In genomic region chr18:7116001-7116831, GRCh38 we compare ENCODE assay signal across 8 cellular contexts. TPM values are rescaled to one million over a fixed set of nuclear protein-coding genes. Genes with fewer than 3 reads are reported as not detected.
A peak's percentile ranks its signal among the peaks of the same experiment; 100 is the strongest.
DNase-seq lines count a peak whose midpoint lies in the region; ATAC-seq and TF ChIP-seq lines count a peak whose summit lies in the region.

No MANE protein-coding gene starts in this region.

- H3K27me3 ChIP-seq in foreskin keratinocyte (peaks cover 60% of the 10 kb centered on the region), body of pancreas (peaks cover 0 to 32% of the 10 kb centered on the region in 2 donors)

- peak; percentile 37 for ATAC-seq in foreskin keratinocyte
- no peak for ATAC-seq in body of pancreas

- peaks cover 5% of the 10 kb centered on the region for H3K4me1 ChIP-seq in foreskin keratinocyte
- peaks cover 23% of the 10 kb centered on the region for H3K4me1 ChIP-seq in body of pancreas

- DNase-seq in EL = peak; percentile 37
- peak; percentile 15 for DNase-seq in NCI-H82 treated with DMSO at 0.1 percent for 48 hours (lab: John Stamatoyannopoulos, UW; ENCODE audit: unreplicated experiment)
- DNase-seq in foreskin keratinocyte = peak in 1 of 2 donors; percentile 22
- peak; percentile 85 for DNase-seq in retina
- no peak for DNase-seq in GM20000 (ENCODE audit: low spot score)
- no peak for DNase-seq in NCI-H2081 treated with DMSO at 0.1 percent for 48 hours (lab: John Stamatoyannopoulos, UW)
- DNase-seq in body of pancreas = no peak
- DNase-seq in activated CD4-positive, alpha-beta T cell treated with anti-CD3 and anti-CD28 coated beads, Interleukin-2, amount 50 U/mL, for 1 hour = no peak

- intact Hi-C loops in body of pancreas (cut with DNase I) = no loop called here

- no peak for TF ChIP-seq CTCF in foreskin keratinocyte (conservative IDR thresholded peaks at IDR 0.05)
- no peak for TF ChIP-seq CTCF in GM20000 (IDR thresholded peaks at IDR 0.05; ENCODE audit: extremely low read depth, missing control alignments)
- TF ChIP-seq CTCF in body of pancreas (IDR thresholded peaks at IDR 0.05) = no peak

- no peak for TF ChIP-seq POLR2A in body of pancreas (IDR thresholded peaks at IDR 0.05)

- peak overlapping the region in 1 of 2 donors; percentile 17 for H3K4me3 ChIP-seq in body of pancreas

- H3K36me3 ChIP-seq in body of pancreas (replicated peaks in 1 of 2; ENCODE audit: insufficient read depth in 1 of 2, low read depth in 2 of 2) = no peaks in the 10 kb centered on the region

- 4 to 10% methylated on average over 25 of the region's 25 CpGs for WGBS in body of pancreas, 2 donors

- H3K27ac ChIP-seq in foreskin keratinocyte (no peak overlapping the region), body of pancreas (no peak overlapping the region)

- H3K9me3 ChIP-seq in body of pancreas = no peaks in the 10 kb centered on the region

RNA-seq across cellular contexts. Expression of gene LAMA1, which starts 1.4 kb away (rescaled TPM):
- total RNA-seq in foreskin keratinocyte (1.5 and 7.5 TPM in 2 replicates), body of pancreas (1 to 10 TPM in 1 of 2 donors, under 1 TPM in 1; 0.99 to 3.4 TPM)
- polyA plus RNA-seq in foreskin keratinocyte = 0.96 and 5.4 TPM in 2 replicates

Comparison
In these comparisons a context has a peak if more than half of its experiments do, and no peak if none do; other contexts are left out.
1. DNase-seq: peak in EL (single experiment), NCI-H82 treated with DMSO at 0.1 percent for 48 hours (single experiment) and retina (single experiment); none in GM20000 (single experiment), NCI-H2081 treated with DMSO at 0.1 percent for 48 hours (single experiment), body of pancreas (0 of 4) and activated CD4-positive, alpha-beta T cell treated with anti-CD3 and anti-CD28 coated beads, Interleukin-2, amount 50 U/mL, for 1 hour (single experiment).